8 cellular contexts compared by ENCODE assay signal in the genomic region with DNA sequence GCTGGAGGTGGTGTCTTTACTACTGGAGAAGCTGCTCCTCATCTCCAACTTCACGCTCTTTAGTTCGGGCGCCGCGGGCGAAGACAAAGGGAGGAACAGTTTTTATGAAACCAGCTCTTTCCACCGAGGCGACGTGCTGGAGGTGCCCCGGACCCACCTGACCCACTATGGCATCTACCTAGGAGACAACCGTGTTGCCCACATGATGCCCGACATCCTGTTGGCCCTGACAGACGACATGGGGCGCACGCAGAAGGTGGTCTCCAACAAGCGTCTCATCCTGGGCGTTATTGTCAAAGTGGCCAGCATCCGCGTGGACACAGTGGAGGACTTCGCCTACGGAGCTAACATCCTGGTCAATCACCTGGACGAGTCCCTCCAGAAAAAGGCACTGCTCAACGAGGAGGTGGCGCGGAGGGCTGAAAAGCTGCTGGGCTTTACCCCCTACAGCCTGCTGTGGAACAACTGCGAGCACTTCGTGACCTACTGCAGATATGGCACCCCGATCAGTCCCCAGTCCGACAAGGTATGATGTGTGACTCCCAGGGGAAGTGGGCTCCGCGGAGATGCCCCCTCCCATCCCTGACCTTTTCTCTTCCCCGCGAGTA. TPM values are rescaled to one million over a fixed set of nuclear protein-coding genes. Genes with fewer than 3 reads are reported as not detected.
DNase-seq lines count a peak whose midpoint lies in the region; ATAC-seq and TF ChIP-seq lines count a peak whose summit lies in the region.

No MANE protein-coding gene starts in this region.

- TF ChIP-seq CTCF in GM13977 (IDR thresholded peaks at IDR 0.05; ENCODE audit: extremely low read depth, insufficient read depth, missing control alignments) (no peak), activated B cell treated with CpG ODN at 0.5 μM for 24 hours (IDR thresholded peaks at IDR 0.05) (no peak), fibroblast of pulmonary artery (IDR thresholded peaks at IDR 0.05; ENCODE audit: low read length, missing control alignments) (no peak)

- H3K27ac ChIP-seq in rectal smooth muscle tissue (ENCODE audit: low read depth, low read length) = no peak overlapping the region

- no peak for ATAC-seq in activated B cell treated with CpG ODN at 0.5 μM for 24 hours (ENCODE audit: low read depth)

- no peaks in the 10 kb centered on the region for H3K36me3 ChIP-seq in rectal smooth muscle tissue (ENCODE audit: control insufficient read depth, insufficient read depth, low read length)

- H3K4me1 Mint-ChIP-seq in activated B cell treated with CpG ODN at 0.5 μM for 24 hours = peaks cover 21% of the 10 kb centered on the region

- intact Hi-C loops in activated B cell treated with CpG ODN at 0.5 μM for 24 hours (cut with micrococcal nuclease) = no loop called here

- CTCF ChIA-PET in activated B cell treated with CpG ODN at 0.5 μM for 24 hours (lab: Charles Lee) = no interaction called here

- in situ Hi-C loops in GM13977 (cut with MboI; ENCODE audit: low pct_unique_long_range_greater_than_20kb, low sequenced_read_pairs, unreplicated experiment) = no loop called here

- POLR2A ChIA-PET in activated B cell treated with CpG ODN at 0.5 μM for 24 hours (lab: Charles Lee) = no interaction called here

- H3K4me1 ChIP-seq in rectal smooth muscle tissue (ENCODE audit: control insufficient read depth, insufficient read depth, low read length) = no peaks in the 10 kb centered on the region

- H3K27ac Mint-ChIP-seq in activated B cell treated with CpG ODN at 0.5 μM for 24 hours = no peak overlapping the region

- peak overlapping the region; percentile 80 for H3K4me3 Mint-ChIP-seq in activated B cell treated with CpG ODN at 0.5 μM for 24 hours

- H3K9me3 Mint-ChIP-seq in activated B cell treated with CpG ODN at 0.5 μM for 24 hours = no peaks in the 10 kb centered on the region

- peak; percentile 10 for DNase-seq in GM13977 (ENCODE audit: low spot score)
- no peak for DNase-seq in activated B cell treated with CpG ODN at 0.5 μM for 24 hours
- no peak for DNase-seq in fibroblast of pulmonary artery (ENCODE audit: low read depth)
- DNase-seq in activated effector memory CD4-positive, alpha-beta T cell treated with anti-CD3 and anti-CD28 coated beads, Interleukin-2, amount 50 U/mL, for 16 hours = no peak
- no peak for DNase-seq in NOMO-1 treated with DMSO at 0.1 percent for 48 hours (lab: John Stamatoyannopoulos, UW; ENCODE audit: unreplicated experiment)
- no peak for DNase-seq in GDM1 (lab: John Stamatoyannopoulos, UW)
- DNase-seq in activated CD4-positive, CD25-positive, alpha-beta regulatory T cell (lab: John Stamatoyannopoulos, UW) = no peak

- no peak overlapping the region for H3K9ac ChIP-seq in rectal smooth muscle tissue (ENCODE audit: low read length)

- no peaks in the 10 kb centered on the region for H3K36me3 Mint-ChIP-seq in activated B cell treated with CpG ODN at 0.5 μM for 24 hours (ENCODE audit: low read depth)

- H3K27me3 ChIP-seq in rectal smooth muscle tissue (ENCODE audit: control insufficient read depth, insufficient read depth, low read length) = no peaks in the 10 kb centered on the region

- peaks cover 57% of the 10 kb centered on the region for H3K27me3 Mint-ChIP-seq in activated B cell treated with CpG ODN at 0.5 μM for 24 hours

- H3K4me3 ChIP-seq in fibroblast of pulmonary artery (replicated peaks; ENCODE audit: low read depth, low read length) = peak overlapping the region; percentile 42
- peak overlapping the region; percentile 69 for H3K4me3 ChIP-seq in rectal smooth muscle tissue (ENCODE audit: low read length)

RNA-seq across cellular contexts. Expression of gene LRAT, which starts 0.6 kb away (rescaled TPM):
- not detected in 2 replicates for total RNA-seq in activated B cell treated with CpG ODN at 0.5 μM for 24 hours

RNA-seq across cellular contexts. Expression of gene RBM46, which starts 36.6 kb away (rescaled TPM):
- total RNA-seq in activated B cell treated with CpG ODN at 0.5 μM for 24 hours = not detected in 2 replicates
